Comparison of ENCODE assay signal across 27 cellular contexts in the genomic region with DNA sequence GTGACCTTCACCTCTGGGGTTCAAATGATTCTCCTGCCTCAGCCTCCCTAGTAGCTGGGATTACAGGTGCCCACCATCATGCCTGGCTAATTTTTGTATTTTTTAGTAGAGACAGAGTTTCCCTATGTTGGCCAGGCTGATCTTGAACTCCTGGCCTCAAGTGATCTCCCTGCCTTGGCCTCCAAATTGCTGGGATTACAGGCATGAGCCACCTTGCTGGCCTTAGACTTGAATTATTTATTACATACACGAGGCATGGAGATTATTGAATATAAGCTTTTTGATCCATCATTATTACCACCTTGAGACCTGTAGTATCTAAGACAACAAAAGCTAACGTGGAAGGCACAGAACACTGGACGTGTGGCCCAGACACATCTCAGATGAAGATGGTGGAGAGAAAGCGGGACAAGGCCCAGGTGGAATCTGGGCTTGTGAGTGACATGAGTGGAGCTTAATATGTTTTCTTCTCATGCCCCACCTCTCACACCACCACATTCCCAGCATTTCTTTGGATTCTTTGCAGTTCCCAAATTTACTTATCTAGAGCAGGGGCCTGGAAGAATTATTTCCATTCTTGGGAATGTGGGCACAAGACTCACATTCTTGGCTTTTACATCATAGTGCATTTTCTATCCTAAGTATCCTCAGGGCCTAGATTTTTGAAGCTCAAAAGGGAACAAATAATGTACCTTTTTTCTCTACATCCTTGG.
DNase-seq lines count a peak whose midpoint lies in the region; TF ChIP-seq lines count a peak whose summit lies in the region.
"Had no signal": no experiment of that assay in that cellular context is flagged by ENCODE, and none has a peak within 500 bp of the region (broad histone marks: within the 10 kb centered on the region; RNA-seq: fewer than 3 reads in every experiment).

No MANE protein-coding gene starts in this region.

- H3K4me3 ChIP-seq in mesendoderm (ENCODE audit: low read length): no peak overlapping the region
- no peak overlapping the region for H3K4me3 ChIP-seq in A673 (ENCODE audit: low read depth, low read length, poor library complexity, severe bottlenecking)
- no peak overlapping the region for H3K4me3 ChIP-seq in BE2C (ENCODE audit: low read depth, low read length)
- H3K4me3 ChIP-seq: A549, adrenal gland, SK-N-MC had no signal

- H3K4me3 Mint-ChIP-seq in chondrocyte (ENCODE audit: unreplicated experiment): no peak overlapping the region
- H3K4me3 Mint-ChIP-seq: activated CD8-positive, alpha-beta memory T cell treated with anti-CD3 and anti-CD28 coated beads, Interleukin-2, amount 10 ng/mL, durations not matched to agents 7 days and 5 days; activated T-helper 17 cell treated with anti-CD3 and anti-CD28 coated beads, Interleukin-2, amount 50 U/mL, for 72 hours; CD4-positive, CD25-positive, alpha-beta regulatory T cell; endodermal cell; H9; mesothelial cell of epicardium had no signal

- H3K36me3 ChIP-seq in mesendoderm (ENCODE audit: control insufficient read depth, insufficient read depth, low read length) (no peaks in the 10 kb centered on the region), A673 (ENCODE audit: insufficient read depth, low read length, poor library complexity, severe bottlenecking) (no peaks in the 10 kb centered on the region), BE2C (no peaks in the 10 kb centered on the region)
- H3K36me3 ChIP-seq: adrenal gland had no signal

- no peaks in the 10 kb centered on the region for H3K79me1 ChIP-seq in mesendoderm (ENCODE audit: low read length)

- H2BK5ac ChIP-seq in mesendoderm (ENCODE audit: low read length): no peak overlapping the region

- H2AK5ac ChIP-seq in mesendoderm (ENCODE audit: low read length): no peak overlapping the region

- H3K27me3 ChIP-seq in mesendoderm (ENCODE audit: insufficient read depth, low read length, poor library complexity): no peaks in the 10 kb centered on the region
- no peaks in the 10 kb centered on the region for H3K27me3 ChIP-seq in A673 (replicated peaks; ENCODE audit: insufficient read depth, low read depth, low read length, poor library complexity)
- H3K27me3 ChIP-seq in BE2C: no peaks in the 10 kb centered on the region
- H3K27me3 ChIP-seq: adrenal gland had no signal

- POLR2A ChIA-PET in A673 (lab: Charles Lee; ENCODE audit: low non-redundant PET): no interaction called here

- WGBS in mesendoderm (ENCODE audit: extremely low coverage, insufficient coverage, low lambda C conversion rate): no CpG with 5 or more reads among the region's 4 CpGs

- H3K9me3 ChIP-seq in A673 (ENCODE audit: low read depth, low read length, poor library complexity, severe bottlenecking) (no peaks in the 10 kb centered on the region), BE2C (no peaks in the 10 kb centered on the region)
- H3K9me3 ChIP-seq: A549, adrenal gland had no signal

- peaks cover 11% of the 10 kb centered on the region for H3K36me3 Mint-ChIP-seq in chondrocyte (ENCODE audit: low read depth)
- H3K36me3 Mint-ChIP-seq: activated CD8-positive, alpha-beta memory T cell treated with anti-CD3 and anti-CD28 coated beads, Interleukin-2, amount 10 ng/mL, durations not matched to agents 7 days and 5 days; CD4-positive, CD25-positive, alpha-beta regulatory T cell had no signal

- H3K4me1 Mint-ChIP-seq in chondrocyte (ENCODE audit: low read depth): peaks cover 34% of the 10 kb centered on the region
- H3K4me1 Mint-ChIP-seq: activated CD8-positive, alpha-beta memory T cell treated with anti-CD3 and anti-CD28 coated beads, Interleukin-2, amount 10 ng/mL, durations not matched to agents 7 days and 5 days; activated T-helper 17 cell treated with anti-CD3 and anti-CD28 coated beads, Interleukin-2, amount 50 U/mL, for 72 hours; CD4-positive, CD25-positive, alpha-beta regulatory T cell; endodermal cell; H9; mesothelial cell of epicardium had no signal

- H3K4ac ChIP-seq in mesendoderm (ENCODE audit: low read depth, low read length): no peak overlapping the region

- TF ChIP-seq CTCF in chondrocyte (IDR thresholded peaks at IDR 0.05) (no peak), A673 (conservative IDR thresholded peaks at IDR 0.05; ENCODE audit: low read depth, low read length) (no peak), BE2C (IDR thresholded peaks at IDR 0.05; ENCODE audit: low read depth, low read length) (no peak)

- BruUV-seq in A673 (replicated peaks; lab: Mats Ljungman, UMichigan): no TSS peak

- no peak overlapping the region for H3K18ac ChIP-seq in mesendoderm (ENCODE audit: low read length)

- no peak overlapping the region for H2BK120ac ChIP-seq in mesendoderm (ENCODE audit: low read depth, low read length)

- CTCF ChIA-PET in A673 (lab: Charles Lee): interaction anchor here (0.5 kb wide), 1 partner anchor 650 kb away, joined by 9 read pairs; no protein-coding TSS in a partner anchor

- H4K5ac ChIP-seq in mesendoderm (ENCODE audit: low read length): no peak overlapping the region

- H3K23ac ChIP-seq in mesendoderm (ENCODE audit: low read length): no peak overlapping the region

- intact Hi-C loops in A673 (cut with micrococcal nuclease; ENCODE audit: unreplicated experiment): no loop called here

- H3K4me2 ChIP-seq in mesendoderm (ENCODE audit: low read length): no peak overlapping the region
- H3K4me2 ChIP-seq: A549 had no signal

- no peak overlapping the region for H3K56ac ChIP-seq in mesendoderm (ENCODE audit: low read length)

- peak overlapping the region; percentile 84 for H3K27ac Mint-ChIP-seq in chondrocyte (ENCODE audit: unreplicated experiment)
- H3K27ac Mint-ChIP-seq: activated CD8-positive, alpha-beta memory T cell treated with anti-CD3 and anti-CD28 coated beads, Interleukin-2, amount 10 ng/mL, durations not matched to agents 7 days and 5 days; activated T-helper 17 cell treated with anti-CD3 and anti-CD28 coated beads, Interleukin-2, amount 50 U/mL, for 72 hours; endodermal cell; H9; mesothelial cell of epicardium had no signal

- H3K4me1 ChIP-seq in mesendoderm (ENCODE audit: control insufficient read depth, low read depth, low read length) (no peaks in the 10 kb centered on the region), A673 (ENCODE audit: insufficient read depth, low read length, poor library complexity, severe bottlenecking) (no peaks in the 10 kb centered on the region), BE2C (no peaks in the 10 kb centered on the region)
- H3K4me1 ChIP-seq: A549, adrenal gland had no signal

- H3K9me3 Mint-ChIP-seq in chondrocyte (ENCODE audit: low read depth): peaks cover 13% of the 10 kb centered on the region
- H3K9me3 Mint-ChIP-seq: activated T-helper 17 cell treated with anti-CD3 and anti-CD28 coated beads, Interleukin-2, amount 50 U/mL, for 72 hours; CD4-positive, CD25-positive, alpha-beta regulatory T cell; endodermal cell; H9 had no signal

- DNase-seq in AG08395 (ENCODE audit: low spot score) (peak; percentile 46), M059J (ENCODE audit: low read depth) (peak; percentile 51), chondrocyte (ENCODE audit: low spot score) (no peak), mesendoderm (peak; percentile 71), HuH-7 (ENCODE audit: low spot score) (no peak), A673 (ENCODE audit: low spot score) (no peak), BE2C (no peak)
- DNase-seq in activated CD4-positive, alpha-beta T cell treated with anti-CD3 and anti-CD28 coated beads for 1 hour: no peak
- DNase-seq: activated CD4-positive, alpha-beta T cell treated with anti-CD3 and anti-CD28 coated beads for 4 hours; activated CD8-positive, alpha-beta memory T cell treated with anti-CD3 and anti-CD28 coated beads, Interleukin-2, amount 10 ng/mL, durations not matched to agents 7 days and 5 days; adrenal gland; CD4-positive, CD25-positive, alpha-beta regulatory T cell; cerebellar nuclear complex; DMS153; endodermal cell; foreskin melanocyte; H9; KG1; kidney glomerular epithelial cell; NCI-H1105 treated with DMSO at 0.1 percent for 48 hours; NCI-H2171; NCI-H774; PC-3 had no signal

- no peak overlapping the region for H3K27ac ChIP-seq in mesendoderm (ENCODE audit: low read depth, low read length)
- no peak overlapping the region for H3K27ac ChIP-seq in A673 (ENCODE audit: low read depth, low read length, poor library complexity, severe bottlenecking)
- H3K27ac ChIP-seq: A549, adrenal gland, SK-N-MC had no signal

- H3K9ac ChIP-seq in mesendoderm (ENCODE audit: low read length): no peak overlapping the region

- H2BK15ac ChIP-seq in mesendoderm (replicated peaks; ENCODE audit: low read depth): no peak overlapping the region

- no peaks in the 10 kb centered on the region for H3K79me2 ChIP-seq in mesendoderm (ENCODE audit: control insufficient read depth, insufficient read depth, low read length)

- no peaks in the 10 kb centered on the region for H3K27me3 Mint-ChIP-seq in chondrocyte (ENCODE audit: low read depth)
- H3K27me3 Mint-ChIP-seq: activated CD8-positive, alpha-beta memory T cell treated with anti-CD3 and anti-CD28 coated beads, Interleukin-2, amount 10 ng/mL, durations not matched to agents 7 days and 5 days; activated T-helper 17 cell treated with anti-CD3 and anti-CD28 coated beads, Interleukin-2, amount 50 U/mL, for 72 hours; CD4-positive, CD25-positive, alpha-beta regulatory T cell had no signal

- H4K8ac ChIP-seq in mesendoderm (ENCODE audit: low read depth, low read length): no peak overlapping the region

Comparison
In these comparisons a context has a peak if more than half of its experiments do, and no peak if none do; other contexts are left out.
1. DNase-seq: peak in AG08395 (single experiment), M059J (single experiment) and mesendoderm (single experiment); none in chondrocyte (single experiment), HuH-7 (single experiment), activated CD4-positive, alpha-beta T cell treated with anti-CD3 and anti-CD28 coated beads for 1 hour (single experiment), A673 (single experiment) and BE2C (single experiment).